In genomic region chr6:136608991-136609390, GRCh38 we compare ENCODE assay signal across 13 cellular contexts. TPM values are rescaled to one million over a fixed set of nuclear protein-coding genes. Genes with fewer than 3 reads are reported as not detected.
DNase-seq lines count a peak whose midpoint lies in the region; TF ChIP-seq lines count a peak whose summit lies in the region.
"Had no signal": no experiment of that assay in that cellular context is flagged by ENCODE, and none has a peak within 500 bp of the region (broad histone marks: within the 10 kb centered on the region; RNA-seq: fewer than 3 reads in every experiment).

No MANE protein-coding gene starts in this region.

- peak overlapping the region; percentile 76 for H3K27ac ChIP-seq in C4-2B
- H3K27ac ChIP-seq in prostate gland = peak overlapping the region; percentile 38 to 50
- H3K27ac ChIP-seq in testis = no peak overlapping the region
- H3K27ac ChIP-seq: HL-60 had no signal

- no peak overlapping the region for H3K4me3 ChIP-seq in prostate gland
- H3K4me3 ChIP-seq in testis = no peak overlapping the region
- H3K4me3 ChIP-seq: gastroesophageal sphincter had no signal

- DNase-seq in RPMI7951 (ENCODE audit: low read depth) = peak; percentile 60
- DNase-seq in dermis blood vessel endothelial cell = peak; percentile 16
- no peak for DNase-seq in prostate gland (ENCODE audit: low spot score)
- DNase-seq in testis = no peak
- no peak for DNase-seq in posterior cingulate gyrus
- no peak for DNase-seq in NCI-H2081 (lab: John Stamatoyannopoulos, UW)
- no peak for DNase-seq in ureter (ENCODE audit: low spot score)
- DNase-seq: CD8-positive, alpha-beta T cell; NCI-H774; retina had no signal

- H3K36me3 ChIP-seq in prostate gland (no peaks in the 10 kb centered on the region), testis (ENCODE audit: low read depth, missing control alignments) (no peaks in the 10 kb centered on the region)

- H3K27me3 ChIP-seq in prostate gland (replicated peaks; ENCODE audit: insufficient read depth) (no peaks in the 10 kb centered on the region), testis (no peaks in the 10 kb centered on the region)
- H3K27me3 ChIP-seq: gastroesophageal sphincter had no signal

- H3K9me3 ChIP-seq in prostate gland = no peaks in the 10 kb centered on the region
- H3K9me3 ChIP-seq in testis = no peaks in the 10 kb centered on the region
- H3K9me3 ChIP-seq: gastroesophageal sphincter had no signal

- intact Hi-C loops in prostate gland (cut with DNase I) = loop anchor here (5.0 kb wide), 1 partner anchor 33 kb away; no protein-coding TSS in a partner anchor
- intact Hi-C loops in testis (cut with DNase I; ENCODE audit: low total_unique reads) = no loop called here
- intact Hi-C loops in posterior cingulate gyrus (cut with DNase I) = no loop called here

- TF ChIP-seq POLR2A in prostate gland (IDR thresholded peaks at IDR 0.05) (no peak), testis (IDR thresholded peaks at IDR 0.05) (no peak)

- WGBS in prostate gland = 72% methylated on average over 3 of the region's 3 CpGs
- 55 to 69% methylated on average over 3 of the region's 3 CpGs for WGBS in testis, 2 donors

- TF ChIP-seq CTCF in C4-2B (conservative IDR thresholded peaks at IDR 0.05) (no peak), prostate gland (IDR thresholded peaks at IDR 0.05) (no peak), testis (IDR thresholded peaks at IDR 0.05) (no peak)

- H3K4me1 ChIP-seq in prostate gland (replicated peaks) (peaks cover 22% of the 10 kb centered on the region), testis (peaks cover 23% of the 10 kb centered on the region)

RNA-seq across cellular contexts. Expression of gene MAP7, which starts 58.8 kb away (rescaled TPM):
- total RNA-seq in RPMI7951 (2014; rRNA removed; shearing (Covaris generic)) = 0.24 TPM in 1 of 2 replicates, not detected in the other
- 0.34 and 1.1 TPM in 2 replicates for total RNA-seq in dermis blood vessel endothelial cell
- total RNA-seq in prostate gland = 10 to 100 TPM; 35.1 to 45.2 TPM
- 10 to 100 TPM; 38.5 to 48.7 TPM for total RNA-seq in testis
- 61.4 TPM for polyA plus RNA-seq in testis (ENCODE audit: insufficient read depth, low read depth, low replicate concordance)
- 37.0 TPM for total RNA-seq in ureter

Comparison
In these comparisons a context has a peak if more than half of its experiments do, and no peak if none do; other contexts are left out.
1. H3K27ac ChIP-seq: peak in C4-2B (single experiment) and prostate gland (2 of 2); none in testis (0 of 2).
2. DNase-seq: peak in RPMI7951 (single experiment) and dermis blood vessel endothelial cell (single experiment); none in prostate gland (single experiment), testis (single experiment), posterior cingulate gyrus (0 of 10), NCI-H2081 (0 of 2) and ureter (single experiment).
3. RNA of gene MAP7, which starts 58.8 kb away (total RNA-seq): 38.5 to 48.7 TPM in testis, 35.1 to 45.2 TPM in prostate gland and 37.0 TPM in ureter (single experiment); 0.34 to 1.1 TPM in dermis blood vessel endothelial cell and 0.24 TPM in RPMI7951; every median in the first group is over 10 times any median in the second.